2 cellular contexts compared by ENCODE assay signal in genomic region chr3:132382688-132383194, GRCh38.
TF ChIP-seq lines count a peak whose summit lies in the region.

No MANE protein-coding gene starts in this region.

TF ChIP-seq in HepG2, 621 proteins besides CTCF, POLR2A, EP300 and RAD21 (continued from another document):
- TF ChIP-seq PAXIP1 (CRISPR knock-in tag; conservative IDR thresholded peaks at IDR 0.05): 0 out of 2 replicates have a peak, but pooled peaks have one; percentile 20

TF ChIP-seq in WTC11, 78 proteins besides CTCF, POLR2A, EP300 and RAD21 (continued from another document):
- TF ChIP-seq ZNF281 (CRISPR knock-in tag; IDR thresholded peaks at IDR 0.05): peak; percentile 82
